ENCODE assay signal across 12 cellular contexts in the genomic region with DNA sequence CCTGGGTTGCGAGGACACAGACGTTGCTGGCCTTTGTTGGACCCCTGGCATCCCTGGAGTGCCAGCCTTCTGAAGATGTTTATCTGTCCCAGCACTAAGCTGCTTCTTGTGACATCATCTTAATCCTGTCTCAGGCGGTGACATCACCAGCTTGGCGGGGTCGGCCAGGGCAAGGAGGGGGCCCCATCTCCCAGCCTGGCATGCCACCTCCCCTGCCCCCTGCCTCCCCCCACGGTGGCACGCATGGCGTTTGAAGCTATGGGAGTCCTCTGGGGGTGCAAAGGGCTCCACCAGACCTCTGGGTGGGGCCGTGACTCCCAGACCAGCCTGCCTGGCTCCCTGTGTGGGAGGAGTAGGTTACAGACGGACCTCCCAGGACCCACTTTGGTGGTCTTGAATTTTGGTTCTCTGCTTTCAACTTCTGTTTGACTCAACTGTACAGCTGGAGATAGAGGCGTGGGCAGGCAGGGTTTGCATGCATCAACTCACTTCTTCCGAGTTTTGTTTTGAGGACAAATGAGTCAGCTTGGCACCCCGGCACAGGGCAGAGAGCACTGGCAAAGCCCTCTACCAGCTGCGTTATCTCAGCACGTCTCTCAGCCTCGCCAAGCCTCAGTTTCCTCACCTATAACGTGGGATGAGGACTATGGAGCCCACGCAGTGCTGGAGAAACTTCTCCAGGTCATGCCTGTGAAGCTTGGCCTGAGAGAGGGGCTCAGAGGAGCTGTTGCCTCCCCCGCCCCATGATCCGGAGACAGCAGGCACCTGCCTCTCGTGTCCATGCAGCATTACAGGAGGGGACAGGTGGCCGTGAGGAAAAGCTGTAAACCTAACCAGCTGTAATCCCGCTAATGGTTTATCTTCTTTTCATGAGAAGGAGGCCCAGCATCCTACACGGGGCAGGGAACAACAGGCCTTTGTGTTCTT. TPM values are rescaled to one million over a fixed set of nuclear protein-coding genes. Genes with fewer than 3 reads are reported as not detected.
DNase-seq lines count a peak whose midpoint lies in the region; ATAC-seq and TF ChIP-seq lines count a peak whose summit lies in the region.
"Had no signal": no experiment of that assay in that cellular context is flagged by ENCODE, and none has a peak within 500 bp of the region (broad histone marks: within the 10 kb centered on the region; RNA-seq: fewer than 3 reads in every experiment).

No MANE protein-coding gene starts in this region.

- H3K4me1 ChIP-seq in esophagus muscularis mucosa = peaks cover 80 to 99% (median 93%) of the 10 kb centered on the region in 4 donors

- TF ChIP-seq EP300 in esophagus muscularis mucosa (IDR thresholded peaks at IDR 0.05) = no peak

- TF ChIP-seq POLR2A in esophagus muscularis mucosa (IDR thresholded peaks at IDR 0.05; ENCODE audit: low read depth) = no peak

- H3K9me3 Mint-ChIP-seq in activated naive CD8-positive, alpha-beta T cell treated with anti-CD3 and anti-CD28 coated beads, Interleukin-2, amount 10 ng/mL, durations not matched to agents 7 days and 5 days = no peaks in the 10 kb centered on the region
- no peaks in the 10 kb centered on the region for H3K9me3 Mint-ChIP-seq in activated naive CD8-positive, alpha-beta T cell treated with anti-CD3 and anti-CD28 coated beads for 36 hours
- H3K9me3 Mint-ChIP-seq in stimulated activated memory B cell treated with anti-CD40 and anti-IgM and Interleukin-4, amounts not matched to agents 10 μg/mL and 1 μg/mL and 100 μg/mL, for 72 hours = no peaks in the 10 kb centered on the region
- H3K9me3 Mint-ChIP-seq: activated B cell treated with CpG ODN at 0.5 μM for 24 hours; activated naive CD4-positive, alpha-beta T cell treated with anti-CD3 and anti-CD28 coated beads for 36 hours; CD8-positive, alpha-beta T cell had no signal

- no peak overlapping the region for H3K4me3 ChIP-seq in esophagus muscularis mucosa

- H3K36me3 ChIP-seq in esophagus muscularis mucosa = no peaks in the 10 kb centered on the region

- WGBS in esophagus muscularis mucosa = 73% methylated on average over 11 of the region's 24 CpGs

- no peak for ATAC-seq in activated naive CD8-positive, alpha-beta T cell treated with anti-CD3 and anti-CD28 coated beads, Interleukin-2, amount 10 ng/mL, durations not matched to agents 7 days and 5 days (ENCODE audit: low read depth)
- ATAC-seq in stimulated activated memory B cell treated with anti-CD40 and anti-IgM and Interleukin-4, amounts not matched to agents 10 μg/mL and 1 μg/mL and 100 μg/mL, for 72 hours = peak; percentile 17
- ATAC-seq in GM21576 (IDR thresholded peaks at IDR 0.05; ENCODE audit: unreplicated experiment) = no peak
- ATAC-seq: CD8-positive, alpha-beta T cell had no signal

- H3K9me3 ChIP-seq in esophagus muscularis mucosa = no peaks in the 10 kb centered on the region

- H3K27ac Mint-ChIP-seq in activated naive CD8-positive, alpha-beta T cell treated with anti-CD3 and anti-CD28 coated beads, Interleukin-2, amount 10 ng/mL, durations not matched to agents 7 days and 5 days = no peak overlapping the region
- no peak overlapping the region for H3K27ac Mint-ChIP-seq in activated naive CD8-positive, alpha-beta T cell treated with anti-CD3 and anti-CD28 coated beads for 36 hours
- H3K27ac Mint-ChIP-seq in stimulated activated memory B cell treated with anti-CD40 and anti-IgM and Interleukin-4, amounts not matched to agents 10 μg/mL and 1 μg/mL and 100 μg/mL, for 72 hours = no peak overlapping the region
- H3K27ac Mint-ChIP-seq: activated B cell treated with CpG ODN at 0.5 μM for 24 hours; activated naive CD4-positive, alpha-beta T cell treated with anti-CD3 and anti-CD28 coated beads for 36 hours; CD8-positive, alpha-beta T cell; progenitor cell of endocrine pancreas had no signal

- no peak overlapping the region for H3K4me3 Mint-ChIP-seq in activated naive CD8-positive, alpha-beta T cell treated with anti-CD3 and anti-CD28 coated beads, Interleukin-2, amount 10 ng/mL, durations not matched to agents 7 days and 5 days
- no peak overlapping the region for H3K4me3 Mint-ChIP-seq in activated naive CD8-positive, alpha-beta T cell treated with anti-CD3 and anti-CD28 coated beads for 36 hours
- H3K4me3 Mint-ChIP-seq in stimulated activated memory B cell treated with anti-CD40 and anti-IgM and Interleukin-4, amounts not matched to agents 10 μg/mL and 1 μg/mL and 100 μg/mL, for 72 hours = no peak overlapping the region
- H3K4me3 Mint-ChIP-seq: activated B cell treated with CpG ODN at 0.5 μM for 24 hours; activated naive CD4-positive, alpha-beta T cell treated with anti-CD3 and anti-CD28 coated beads for 36 hours; CD8-positive, alpha-beta T cell had no signal

- TF ChIP-seq CTCF in esophagus muscularis mucosa (IDR thresholded peaks at IDR 0.05) = no peak

- H3K27me3 Mint-ChIP-seq in activated naive CD8-positive, alpha-beta T cell treated with anti-CD3 and anti-CD28 coated beads, Interleukin-2, amount 10 ng/mL, durations not matched to agents 7 days and 5 days = peaks cover 23% of the 10 kb centered on the region
- peaks cover 45% of the 10 kb centered on the region for H3K27me3 Mint-ChIP-seq in activated naive CD8-positive, alpha-beta T cell treated with anti-CD3 and anti-CD28 coated beads for 36 hours
- peaks cover 77% of the 10 kb centered on the region for H3K27me3 Mint-ChIP-seq in stimulated activated memory B cell treated with anti-CD40 and anti-IgM and Interleukin-4, amounts not matched to agents 10 μg/mL and 1 μg/mL and 100 μg/mL, for 72 hours

- H3K27ac ChIP-seq in esophagus muscularis mucosa (replicated peaks in 1 of 4) (peak overlapping the region; percentile 82 to 87 (median 84)), caudate nucleus (ENCODE audit: low read depth, low read length) (no peak overlapping the region)

- no peaks in the 10 kb centered on the region for H3K36me3 Mint-ChIP-seq in activated naive CD8-positive, alpha-beta T cell treated with anti-CD3 and anti-CD28 coated beads, Interleukin-2, amount 10 ng/mL, durations not matched to agents 7 days and 5 days
- no peaks in the 10 kb centered on the region for H3K36me3 Mint-ChIP-seq in activated naive CD8-positive, alpha-beta T cell treated with anti-CD3 and anti-CD28 coated beads for 36 hours
- H3K36me3 Mint-ChIP-seq in stimulated activated memory B cell treated with anti-CD40 and anti-IgM and Interleukin-4, amounts not matched to agents 10 μg/mL and 1 μg/mL and 100 μg/mL, for 72 hours = no peaks in the 10 kb centered on the region
- H3K36me3 Mint-ChIP-seq: CD8-positive, alpha-beta T cell had no signal

- intact Hi-C loops in esophagus muscularis mucosa (cut with DNase I) = no loop called here

- H3K4me1 Mint-ChIP-seq in activated naive CD8-positive, alpha-beta T cell treated with anti-CD3 and anti-CD28 coated beads, Interleukin-2, amount 10 ng/mL, durations not matched to agents 7 days and 5 days = peaks cover 16% of the 10 kb centered on the region
- peaks cover 9% of the 10 kb centered on the region for H3K4me1 Mint-ChIP-seq in activated naive CD8-positive, alpha-beta T cell treated with anti-CD3 and anti-CD28 coated beads for 36 hours
- peaks cover 7% of the 10 kb centered on the region for H3K4me1 Mint-ChIP-seq in stimulated activated memory B cell treated with anti-CD40 and anti-IgM and Interleukin-4, amounts not matched to agents 10 μg/mL and 1 μg/mL and 100 μg/mL, for 72 hours

- no peaks in the 10 kb centered on the region for H3K27me3 ChIP-seq in esophagus muscularis mucosa

- peak; percentile 22 for DNase-seq in activated naive CD8-positive, alpha-beta T cell treated with anti-CD3 and anti-CD28 coated beads, Interleukin-2, amount 10 ng/mL, durations not matched to agents 7 days and 5 days
- DNase-seq in activated naive CD8-positive, alpha-beta T cell treated with anti-CD3 and anti-CD28 coated beads for 36 hours = no peak
- peak; percentile 47 for DNase-seq in NCI-H526 treated with DMSO at 0.1 percent for 48 hours (lab: John Stamatoyannopoulos, UW)
- no peak for DNase-seq in esophagus muscularis mucosa (ENCODE audit: extremely low spot score)
- no peak for DNase-seq in caudate nucleus (lab: John Stamatoyannopoulos, UW)
- no peak for DNase-seq in 8988T
- DNase-seq: activated B cell treated with CpG ODN at 0.5 μM for 24 hours; activated naive CD4-positive, alpha-beta T cell treated with anti-CD3 and anti-CD28 coated beads for 36 hours; CD8-positive, alpha-beta T cell had no signal

- POLR2A ChIA-PET in activated naive CD8-positive, alpha-beta T cell treated with anti-CD3 and anti-CD28 coated beads, Interleukin-2, amount 10 ng/mL, durations not matched to agents 7 days and 5 days (lab: Charles Lee) = no interaction called here

RNA-seq across cellular contexts. Expression of a gene that starts 38.8 kb away (rescaled TPM):
- total RNA-seq in activated naive CD8-positive, alpha-beta T cell treated with anti-CD3 and anti-CD28 coated beads, Interleukin-2, amount 10 ng/mL, durations not matched to agents 7 days and 5 days = under 1 TPM in 1 of 2 experiments, not detected in 1; 0.69 TPM
- total RNA-seq in activated naive CD8-positive, alpha-beta T cell treated with anti-CD3 and anti-CD28 coated beads for 36 hours = 1 to 10 TPM in 1 of 2 experiments, under 1 TPM in 1; 0.36 to 1.0 TPM
- 100 to 1,000 TPM in 3 of 4 donors, 10 to 100 TPM in 1; 92.3 to 131 (median 119) TPM for total RNA-seq in esophagus muscularis mucosa
- total RNA-seq: activated B cell treated with CpG ODN at 0.5 μM for 24 hours; CD8-positive, alpha-beta T cell had no signal

Comparison
In these comparisons a context has a peak if more than half of its experiments do, and no peak if none do; other contexts are left out.
1. DNase-seq: peak in activated naive CD8-positive, alpha-beta T cell treated with anti-CD3 and anti-CD28 coated beads, Interleukin-2, amount 10 ng/mL, durations not matched to agents 7 days and 5 days (single experiment) and NCI-H526 treated with DMSO at 0.1 percent for 48 hours (single experiment); none in activated naive CD8-positive, alpha-beta T cell treated with anti-CD3 and anti-CD28 coated beads for 36 hours (single experiment), esophagus muscularis mucosa (single experiment), caudate nucleus (0 of 61) and 8988T (single experiment).
2. RNA of a gene that starts 38.8 kb away (total RNA-seq): 92.3 to 131 TPM in esophagus muscularis mucosa; 0.36 to 1.0 TPM in activated naive CD8-positive, alpha-beta T cell treated with anti-CD3 and anti-CD28 coated beads for 36 hours and 0.69 TPM in activated naive CD8-positive, alpha-beta T cell treated with anti-CD3 and anti-CD28 coated beads, Interleukin-2, amount 10 ng/mL, durations not matched to agents 7 days and 5 days; every median in the first group is over 10 times any median in the second.